Comparison of ENCODE assay signal across 1 cellular context in genomic region chr19:50896591-50897190, GRCh38.
TF ChIP-seq lines count a peak whose summit lies in the region.

No MANE protein-coding gene starts in this region.

TF ChIP-seq in K562, 482 proteins besides CTCF, POLR2A, EP300 and RAD21 (continued from another document and continues in another):
- TF ChIP-seq GMEB1 (CRISPR knock-in tag; IDR thresholded peaks at IDR 0.05): no peak
- TF ChIP-seq ZC3H11A (IDR thresholded peaks at IDR 0.05; ENCODE audit: low read depth, low read length): no peak
- peak; percentile 70; the same call in 1 of the 2 replicates for TF ChIP-seq ZNF175 (CRISPR knock-in tag; IDR thresholded peaks at IDR 0.05; ENCODE audit: low read depth)
- peak; percentile 63; the same call in 1 of the 2 replicates for TF ChIP-seq ZNF583 (CRISPR knock-in tag; IDR thresholded peaks at IDR 0.05)
- TF ChIP-seq THRB (CRISPR knock-in tag; conservative IDR thresholded peaks at IDR 0.05): no peak; the same call in 1 of the 2 replicates
- peak; percentile 51 to 71 for TF ChIP-seq MNT (conservative IDR thresholded peaks at IDR 0.05)
- peak; percentile 51 to 62 for TF ChIP-seq NRF1 (conservative IDR thresholded peaks at IDR 0.05 in 1 of 2, IDR thresholded peaks at IDR 0.05 in 1 of 2)
- TF ChIP-seq NELFE (IDR thresholded peaks at IDR 0.05; ENCODE audit: insufficient read depth, insufficient read length): no peak
- TF ChIP-seq ZBTB7A (IDR thresholded peaks at IDR 0.05; ENCODE audit: borderline replicate concordance, control insufficient read depth, low read depth, low read length): no peak
- peak; percentile 47; the same call in 1 of the 2 replicates for TF ChIP-seq CTBP1 (IDR thresholded peaks at IDR 0.05; ENCODE audit: borderline replicate concordance)
- no peak for TF ChIP-seq ZNF23 (CRISPR knock-in tag; IDR thresholded peaks at IDR 0.05)
- TF ChIP-seq REST (CRISPR knock-in tag; IDR thresholded peaks at IDR 0.05; ENCODE audit: low read depth): no peak
- TF ChIP-seq BRD4 (IDR thresholded peaks at IDR 0.05): no peak
- no peak for TF ChIP-seq BCLAF1 (IDR thresholded peaks at IDR 0.05; ENCODE audit: borderline replicate concordance in 1 of 2, control insufficient read depth in 1 of 2, low read depth in 2 of 2, low read length in 1 of 2)
- TF ChIP-seq RREB1 (CRISPR knock-in tag; IDR thresholded peaks at IDR 0.05): no peak
- no peak for TF ChIP-seq ZNF592 (IDR thresholded peaks at IDR 0.05)
- no peak for TF ChIP-seq E2F4 (CRISPR knock-in tag; IDR thresholded peaks at IDR 0.05; ENCODE audit: low read depth)
- TF ChIP-seq ZBTB12 (CRISPR knock-in tag; IDR thresholded peaks at IDR 0.05): no peak
- TF ChIP-seq HDAC6 (IDR thresholded peaks at IDR 0.05; ENCODE audit: low read depth, low read length): no peak
- no peak for TF ChIP-seq RBFOX2 (IDR thresholded peaks at IDR 0.05; ENCODE audit: low read depth, low read length)
- peak; percentile 95 for TF ChIP-seq JUN (IDR thresholded peaks at IDR 0.05; ENCODE audit: borderline replicate concordance, low read depth, low read length)
- peak; percentile 98 for TF ChIP-seq JUN (CRISPR knock-in tag; IDR thresholded peaks at IDR 0.05; ENCODE audit: borderline replicate concordance)
- no peak for TF ChIP-seq ZNF655 (CRISPR knock-in tag; IDR thresholded peaks at IDR 0.05)
